Comparison of ENCODE assay signal across 23 cellular contexts in the genomic region with DNA sequence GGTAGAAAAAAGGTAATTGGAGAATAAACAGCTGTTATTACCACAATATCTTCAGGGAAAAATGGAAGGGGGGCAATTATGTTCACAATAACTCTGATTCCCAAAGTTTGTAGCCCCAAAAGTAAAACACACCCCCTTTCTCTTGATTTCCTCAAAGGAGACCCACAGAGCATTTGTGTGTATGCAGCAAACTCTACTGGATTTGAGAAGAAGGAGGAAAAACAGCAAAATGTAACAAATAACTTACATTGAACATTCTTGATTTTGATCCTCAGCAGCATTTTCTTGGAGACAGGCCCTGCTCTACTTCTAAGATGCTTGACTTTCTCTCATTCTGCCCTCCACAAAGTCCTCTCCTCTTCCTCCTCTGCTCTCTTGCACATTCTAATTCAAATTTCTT.
"Had no signal": no experiment of that assay in that cellular context is flagged by ENCODE, and none has a peak within 500 bp of the region (broad histone marks: within the 10 kb centered on the region; RNA-seq: fewer than 3 reads in every experiment).

No MANE protein-coding gene starts in this region.

- H3K9ac ChIP-seq: KMS-11 had no signal

- H3K4me3 ChIP-seq: K562, SJSA1, SK-N-MC had no signal

- H3K36me3 ChIP-seq: SJSA1 had no signal

- H3K9me3 ChIP-seq: SJSA1 had no signal

- H3K4me1 ChIP-seq: SJSA1 had no signal

- H3K4me2 ChIP-seq: KMS-11 had no signal

- DNase-seq: Kasumi-1, MM.1S, NCI-H1092 treated with DMSO at 0.1 percent for 48 hours, NCI-H1436, NCI-H187, NCI-H2029, NCI-H2081 treated with DMSO at 0.1 percent for 48 hours, NCI-H2171, NCI-H226, NCI-H446 treated with DMSO at 0.1 percent for 48 hours, NCI-H510A treated with DMSO at 0.1 percent for 48 hours, NCI-H526 treated with DMSO at 0.1 percent for 48 hours, NCI-H748 treated with DMSO at 0.1 percent for 48 hours, Right ventricle myocardium superior, RPMI8226, SIG-M5 had no signal

- FAIRE-seq: HTR-8/SVneo, K562, RCC 7860 had no signal

- H3K27ac ChIP-seq: HL-60, KMS-11, SJSA1, SK-N-MC had no signal

- ATAC-seq: K562 had no signal

- H3K27me3 ChIP-seq: SJSA1 had no signal
